ENCODE assay signal across 26 cellular contexts in the genomic region with DNA sequence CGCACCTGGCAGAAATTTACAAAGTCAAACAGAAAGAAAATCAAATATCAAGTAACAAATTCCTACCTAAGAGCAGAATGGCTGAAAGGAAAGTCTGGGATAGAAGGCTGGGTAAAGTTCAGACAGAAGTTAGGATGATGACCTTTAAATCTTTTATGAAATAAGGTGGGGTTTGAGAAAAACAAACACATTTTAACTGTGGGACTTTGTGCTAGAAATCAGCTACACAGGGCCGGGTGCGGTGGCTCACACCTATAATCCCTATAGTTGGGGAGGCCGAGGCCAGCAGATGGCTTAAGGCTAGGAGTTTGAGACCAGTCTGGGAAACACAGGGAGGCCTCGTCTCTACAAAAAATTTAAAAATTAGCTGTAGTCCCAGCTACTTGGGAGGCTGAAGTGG.
DNase-seq lines count a peak whose midpoint lies in the region; ATAC-seq and TF ChIP-seq lines count a peak whose summit lies in the region.
"Had no signal": no experiment of that assay in that cellular context is flagged by ENCODE, and none has a peak within 500 bp of the region (broad histone marks: within the 10 kb centered on the region; RNA-seq: fewer than 3 reads in every experiment).

No MANE protein-coding gene starts in this region.

- no peaks in the 10 kb centered on the region for H3K9me3 Mint-ChIP-seq in type B pancreatic cell
- H3K9me3 Mint-ChIP-seq: HFFc6, IgD-negative memory B cell had no signal

- no peak for TF ChIP-seq POLR2A in right lobe of liver (IDR thresholded peaks at IDR 0.05)

- H3K9me3 ChIP-seq in left ventricle myocardium inferior (replicated peaks) (no peaks in the 10 kb centered on the region), right lobe of liver (no peaks in the 10 kb centered on the region)
- H3K9me3 ChIP-seq: HAP-1, SJSA1 had no signal

- H3K36me3 ChIP-seq in left ventricle myocardium inferior (peaks cover 62% of the 10 kb centered on the region), right lobe of liver (peaks cover 0 to 7% (median 4%) of the 10 kb centered on the region in 4 donors)

- no peak for TF ChIP-seq CTCF in left ventricle myocardium inferior (IDR thresholded peaks at IDR 0.05; ENCODE audit: borderline replicate concordance)
- no peak for TF ChIP-seq CTCF in right lobe of liver (IDR thresholded peaks at IDR 0.05)
- TF ChIP-seq CTCF in type B pancreatic cell (conservative IDR thresholded peaks at IDR 0.05) = no peak

- H3K27ac ChIP-seq in left ventricle myocardium inferior (replicated peaks) (peak overlapping the region; percentile 23), right lobe of liver (peak overlapping the region; percentile 19 to 64 (median 23))
- H3K27ac ChIP-seq: 22Rv1, KMS-11, PC-9, SJSA1 had no signal

- DNase-seq in left ventricle myocardium inferior (no peak), cardiac septum (ENCODE audit: low spot score) (no peak), right lobe of liver (peak in 1 of 3 donors; percentile 58), posterior vena cava (ENCODE audit: low spot score) (peak; percentile 67), type B pancreatic cell (ENCODE audit: extremely low spot score, unreplicated experiment) (no peak), AG08395 (ENCODE audit: low spot score) (no peak), amygdala (lab: John Stamatoyannopoulos, UW) (no peak)
- DNase-seq: ACHN, GOT3, HFFc6, MM.1S, NCI-H1048, NCI-H1417, NCI-H1694 treated with DMSO at 0.1 percent for 48 hours, NCI-H2081, NCI-H2227 treated with DMSO at 0.1 percent for 48 hours, NCI-H526 treated with DMSO at 0.1 percent for 48 hours, PC-9, Right ventricle myocardium superior, RPMI8226 had no signal

- H3K4me1 ChIP-seq in left ventricle myocardium inferior = peaks cover 61% of the 10 kb centered on the region
- peaks cover 0 to 48% (median 20%) of the 10 kb centered on the region in 4 donors for H3K4me1 ChIP-seq in right lobe of liver
- H3K4me1 ChIP-seq: HAP-1, SJSA1 had no signal

- H3K36me3 Mint-ChIP-seq in type B pancreatic cell = peaks cover 24% of the 10 kb centered on the region

- H3K27me3 ChIP-seq in left ventricle myocardium inferior (ENCODE audit: low read depth) (no peaks in the 10 kb centered on the region), right lobe of liver (no peaks in the 10 kb centered on the region)
- H3K27me3 ChIP-seq: SJSA1 had no signal

- H3K4me1 Mint-ChIP-seq in type B pancreatic cell (ENCODE audit: unreplicated experiment) = peaks cover 16% of the 10 kb centered on the region

- WGBS in right lobe of liver (ENCODE audit: insufficient coverage, low coverage, low lambda C conversion rate, missing lambda C conversion rate) = 35% methylated on average over 5 of the region's 5 CpGs

- no peaks in the 10 kb centered on the region for H3K27me3 Mint-ChIP-seq in type B pancreatic cell
- H3K27me3 Mint-ChIP-seq: IgD-negative memory B cell had no signal

- intact Hi-C loops in left ventricle myocardium inferior (cut with micrococcal nuclease) = no loop called here
- intact Hi-C loops in cardiac septum (cut with DNase I) = loop anchor here (5.0 kb wide), 1 partner anchor 183 kb away; a partner anchor contains a TSS
- intact Hi-C loops in right lobe of liver (cut with DNase I) = loop anchor here in 1 of 2 donors (5.0 kb wide), 1 partner anchor 62 kb away; no protein-coding TSS in a partner anchor
- intact Hi-C loops in posterior vena cava (cut with DNase I) = no loop called here

- no peak overlapping the region for H3K4me3 Mint-ChIP-seq in type B pancreatic cell
- H3K4me3 Mint-ChIP-seq: HFFc6, IgD-negative memory B cell had no signal

- H3K4me3 ChIP-seq in left ventricle myocardium inferior (no peak overlapping the region), right lobe of liver (no peak overlapping the region)
- H3K4me3 ChIP-seq: HAP-1, PC-9, SJSA1 had no signal

- peak; percentile 20 to 61 (median 34) for ATAC-seq in right lobe of liver
- ATAC-seq in GM19463 (IDR thresholded peaks at IDR 0.05; ENCODE audit: unreplicated experiment) = no peak

- peak overlapping the region; percentile 11 for H3K27ac Mint-ChIP-seq in type B pancreatic cell
- H3K27ac Mint-ChIP-seq: HFFc6 had no signal
